ENCODE assay signal across 22 cellular contexts in the genomic region with DNA sequence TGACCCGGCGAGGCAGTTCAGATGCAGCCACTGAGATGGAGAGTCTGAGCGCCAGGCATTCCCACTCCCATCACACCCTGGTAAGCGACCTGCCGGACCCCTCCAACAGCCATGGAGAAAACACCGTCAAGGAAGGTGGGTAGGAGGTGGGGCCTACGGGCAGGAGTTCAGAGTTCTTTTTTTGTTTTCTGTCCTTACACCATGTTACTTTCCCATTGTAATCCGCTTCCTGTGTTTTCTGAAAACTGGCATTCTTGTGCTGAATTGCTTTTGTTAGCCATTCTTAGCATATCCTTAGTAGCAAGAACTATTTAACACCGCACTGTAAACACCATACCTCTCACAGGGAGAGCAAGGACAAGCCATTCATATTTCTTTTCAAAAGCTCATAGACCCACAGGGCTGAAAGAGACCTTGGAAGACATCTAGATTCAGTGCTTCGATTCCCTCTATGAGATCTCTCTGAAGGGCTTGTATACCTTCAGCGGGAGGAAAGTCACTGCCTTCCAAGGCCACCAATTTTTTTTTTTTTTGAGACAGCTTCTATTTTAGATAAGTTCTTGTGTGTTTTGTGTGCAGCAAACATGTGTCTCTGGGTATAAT. TPM values are rescaled to one million over a fixed set of nuclear protein-coding genes. Genes with fewer than 3 reads are reported as not detected.
A peak's percentile ranks its signal among the peaks of the same experiment; 100 is the strongest.
DNase-seq lines count a peak whose midpoint lies in the region; TF ChIP-seq lines count a peak whose summit lies in the region.
"Had no signal": no experiment of that assay in that cellular context is flagged by ENCODE, and none has a peak within 500 bp of the region (broad histone marks: within the 10 kb centered on the region; RNA-seq: fewer than 3 reads in every experiment).

No MANE protein-coding gene starts in this region.

- H3K4me3 ChIP-seq in NT2/D1 (ENCODE audit: insufficient read length, low read depth) = no peak overlapping the region
- H3K4me3 ChIP-seq in sigmoid colon = no peak overlapping the region
- H3K4me3 ChIP-seq: PC-9, SJCRH30 had no signal

- H3K9me3 Mint-ChIP-seq in endothelial cell (ENCODE audit: unreplicated experiment) = no peaks in the 10 kb centered on the region
- H3K9me3 Mint-ChIP-seq in T-helper 2 cell treated with Interferon-gamma antibody and Interleukin-4, amounts not matched to agents 5 μg/mL and 100 μg/mL, for 36 hours = no peaks in the 10 kb centered on the region

- no peak overlapping the region for H3K9ac ChIP-seq in NT2/D1 (ENCODE audit: insufficient read length, low read depth)
- H3K9ac ChIP-seq: KMS-11 had no signal

- no peaks in the 10 kb centered on the region for H3K27me3 ChIP-seq in NT2/D1 (ENCODE audit: insufficient read depth, insufficient read length)
- no peaks in the 10 kb centered on the region for H3K27me3 ChIP-seq in sigmoid colon
- H3K27me3 ChIP-seq: SJCRH30 had no signal

- H3K36me3 Mint-ChIP-seq in endothelial cell (ENCODE audit: low read depth, unreplicated experiment) = peaks cover 3% of the 10 kb centered on the region
- no peaks in the 10 kb centered on the region for H3K36me3 Mint-ChIP-seq in T-helper 2 cell treated with Interferon-gamma antibody and Interleukin-4, amounts not matched to agents 5 μg/mL and 100 μg/mL, for 36 hours (ENCODE audit: low read depth)
- H3K36me3 Mint-ChIP-seq: CD4-positive, CD25-positive, alpha-beta regulatory T cell had no signal

- no peak for TF ChIP-seq POLR2A in sigmoid colon (IDR thresholded peaks at IDR 0.05)

- peaks cover 17% of the 10 kb centered on the region for H3K9me3 ChIP-seq in NT2/D1 (ENCODE audit: insufficient read depth, low read length)
- peaks cover 0 to 1% (median 0%) of the 10 kb centered on the region in 4 donors for H3K9me3 ChIP-seq in sigmoid colon
- H3K9me3 ChIP-seq: Caco-2, SJCRH30 had no signal

- peaks cover 15% of the 10 kb centered on the region for H3K4me1 Mint-ChIP-seq in endothelial cell (ENCODE audit: unreplicated experiment)
- no peaks in the 10 kb centered on the region for H3K4me1 Mint-ChIP-seq in T-helper 2 cell treated with Interferon-gamma antibody and Interleukin-4, amounts not matched to agents 5 μg/mL and 100 μg/mL, for 36 hours (ENCODE audit: low read depth)
- H3K4me1 Mint-ChIP-seq: CD4-positive, CD25-positive, alpha-beta regulatory T cell had no signal

- no peak for TF ChIP-seq EP300 in sigmoid colon (IDR thresholded peaks at IDR 0.05)

- no peak overlapping the region for H3K27ac ChIP-seq in sigmoid colon
- H3K27ac ChIP-seq: KMS-11, PC-9, SJCRH30 had no signal

- peak overlapping the region; percentile 93 for H3K27ac Mint-ChIP-seq in endothelial cell (ENCODE audit: unreplicated experiment)
- no peak overlapping the region for H3K27ac Mint-ChIP-seq in T-helper 2 cell treated with Interferon-gamma antibody and Interleukin-4, amounts not matched to agents 5 μg/mL and 100 μg/mL, for 36 hours
- H3K27ac Mint-ChIP-seq: CD4-positive, CD25-positive, alpha-beta regulatory T cell had no signal

- H3K4me1 ChIP-seq in NT2/D1 (ENCODE audit: insufficient read depth, insufficient read length) (peaks cover 5% of the 10 kb centered on the region), sigmoid colon (no peaks in the 10 kb centered on the region)
- H3K4me1 ChIP-seq: Caco-2, SJCRH30 had no signal

- H3K36me3 ChIP-seq in NT2/D1 (ENCODE audit: insufficient read depth, insufficient read length, low read length) (no peaks in the 10 kb centered on the region), sigmoid colon (no peaks in the 10 kb centered on the region)
- H3K36me3 ChIP-seq: SJCRH30 had no signal

- TF ChIP-seq CTCF in endothelial cell (IDR thresholded peaks at IDR 0.05; ENCODE audit: unreplicated experiment) = no peak
- TF ChIP-seq CTCF in sigmoid colon (IDR thresholded peaks at IDR 0.05) = no peak

- 59 to 64% methylated on average over 11 of the region's 11 CpGs for WGBS in sigmoid colon, 2 donors

- peaks cover 2% of the 10 kb centered on the region for H3K27me3 Mint-ChIP-seq in endothelial cell (ENCODE audit: unreplicated experiment)
- H3K27me3 Mint-ChIP-seq in T-helper 2 cell treated with Interferon-gamma antibody and Interleukin-4, amounts not matched to agents 5 μg/mL and 100 μg/mL, for 36 hours (ENCODE audit: low read depth) = no peaks in the 10 kb centered on the region
- H3K27me3 Mint-ChIP-seq: CD4-positive, CD25-positive, alpha-beta regulatory T cell had no signal

- H3K4me3 Mint-ChIP-seq in endothelial cell (ENCODE audit: unreplicated experiment) = no peak overlapping the region
- H3K4me3 Mint-ChIP-seq in T-helper 2 cell treated with Interferon-gamma antibody and Interleukin-4, amounts not matched to agents 5 μg/mL and 100 μg/mL, for 36 hours = no peak overlapping the region
- H3K4me3 Mint-ChIP-seq: CD4-positive, CD25-positive, alpha-beta regulatory T cell had no signal

- intact Hi-C loops in sigmoid colon (cut with DNase I) = no loop called here

- DNase-seq in NT2/D1 (ENCODE audit: low read depth, low spot score) (peak; percentile 88), endothelial cell (ENCODE audit: low spot score) (peak; percentile 22), iPS-NIHi11 (ENCODE audit: low spot score) (peak; percentile 71), pulmonary artery endothelial cell (ENCODE audit: low read depth, low spot score) (peak; percentile 10), sigmoid colon (no peak), NCI-H510A treated with DMSO at 0.1 percent for 48 hours (lab: John Stamatoyannopoulos, UW) (no peak)
- no peak for DNase-seq in T-helper 2 cell treated with Interferon-gamma antibody and Interleukin-4, amounts not matched to agents 5 μg/mL and 100 μg/mL, for 36 hours (ENCODE audit: low spot score)
- DNase-seq: ACHN; AML-193; Caco-2; CD4-positive, CD25-positive, alpha-beta regulatory T cell; DMS153; EL; NCI-H1048; NCI-H146; NCI-H2081; NCI-H510A; NCI-H82; PC-9; SJCRH30 had no signal

RNA-seq across cellular contexts. Expression of a gene that starts 46.3 kb away (rescaled TPM):
- total RNA-seq in endothelial cell (ENCODE audit: unreplicated experiment) (0.05 TPM), pulmonary artery endothelial cell (not detected in 2 replicates), sigmoid colon (1 to 10 TPM in 2 of 4 donors, under 1 TPM in 2; 0.82 to 2.4 (median 1.3) TPM)
- polyA plus RNA-seq in sigmoid colon = under 1 TPM in 1 of 3 donors, not detected in 2; 0.26 TPM
- total RNA-seq: Caco-2; CD4-positive, CD25-positive, alpha-beta regulatory T cell; MCF 10A; PC-9 had no signal
- polyA plus RNA-seq: CD4-positive, CD25-positive, alpha-beta regulatory T cell had no signal

Comparison
In these comparisons a context has a peak if more than half of its experiments do, and no peak if none do; other contexts are left out.
1. DNase-seq: peak in NT2/D1 (single experiment), endothelial cell (single experiment), iPS-NIHi11 (single experiment) and pulmonary artery endothelial cell (single experiment); none in sigmoid colon (single experiment), NCI-H510A treated with DMSO at 0.1 percent for 48 hours (single experiment) and T-helper 2 cell treated with Interferon-gamma antibody and Interleukin-4, amounts not matched to agents 5 μg/mL and 100 μg/mL, for 36 hours (single experiment).